ENCODE assay signal across 1 cellular context in the genomic region with DNA sequence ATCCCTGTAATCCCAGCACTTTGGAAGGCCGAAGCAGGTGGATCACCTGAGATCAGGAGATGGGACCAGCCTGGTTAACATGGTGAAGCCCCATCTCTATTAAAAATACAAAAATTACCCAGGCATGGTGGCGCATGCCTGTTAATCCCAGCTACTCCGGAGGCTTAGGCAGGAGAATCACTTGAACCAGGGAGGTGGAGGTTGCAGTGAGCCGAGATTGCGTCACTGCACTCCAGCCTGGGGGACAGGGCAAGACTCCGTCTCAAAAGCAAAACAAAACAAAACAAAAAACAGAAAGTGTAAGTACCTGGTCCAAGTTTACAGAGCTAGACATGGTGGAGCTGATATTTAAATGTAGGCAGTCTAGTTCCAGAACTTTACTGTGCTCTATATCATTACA.
A peak's percentile ranks its signal among the peaks of the same experiment; 100 is the strongest.
TF ChIP-seq lines count a peak whose summit lies in the region.
"Not testable (repeated sequence)": the region's sequence is repeated elsewhere in the genome, so short reads cannot be mapped to it uniquely, and the experiment has no call there.

No MANE protein-coding gene starts in this region.

TF ChIP-seq in K562, 482 proteins besides CTCF, POLR2A, EP300 and RAD21:
- peak; percentile 47; the same call in 1 of the 2 replicates for TF ChIP-seq CEBPG (CRISPR knock-in tag; IDR thresholded peaks at IDR 0.05)
- not testable (repeated sequence) for TF ChIP-seq CEBPG (tag; conservative IDR thresholded peaks at IDR 0.05 in 1 of 2, IDR thresholded peaks at IDR 0.05 in 1 of 2)
- TF ChIP-seq CEBPB (tag; IDR thresholded peaks at IDR 0.05): peak; percentile 65
